36 cellular contexts compared by ENCODE assay signal in genomic region chr3:120502116-120502515, GRCh38. TPM values are rescaled to one million over a fixed set of nuclear protein-coding genes. Genes with fewer than 3 reads are reported as not detected.
"Had no signal": no experiment of that assay in that cellular context is flagged by ENCODE, and none has a peak within 500 bp of the region (broad histone marks: within the 10 kb centered on the region; RNA-seq: fewer than 3 reads in every experiment).

No MANE protein-coding gene starts in this region.

- DNase-seq: activated B cell treated with CpG ODN at 0.5 μM for 24 hours; activated CD4-positive, alpha-beta memory T cell treated with anti-CD3 and anti-CD28 coated beads for 36 hours; activated CD4-positive, alpha-beta T cell treated with anti-CD3 and anti-CD28 coated beads for 4 hours; activated CD4-positive, alpha-beta T cell treated with anti-CD3 and anti-CD28 coated beads, Interleukin-2, amount 10 ng/mL, durations not matched to agents 24 days and 14 days; activated CD4-positive, alpha-beta T cell treated with anti-CD3 and anti-CD28 coated beads, Interleukin-2, amount 50 U/mL, for 1 hour; activated CD4-positive, alpha-beta T cell treated with anti-CD3 and anti-CD28 coated beads, Interleukin-2, amount 50 U/mL, for 4 hours; activated CD4-positive, CD25-positive, alpha-beta regulatory T cell treated with anti-CD3 and anti-CD28 coated beads, Interleukin-2, amount 50 U/mL, for 72 hours; activated CD8-positive, alpha-beta memory T cell treated with anti-CD3 and anti-CD28 coated beads, Interleukin-2, amount 50 U/mL, for 48 hours; activated CD8-positive, alpha-beta T cell treated with anti-CD3 and anti-CD28 coated beads for 36 hours; activated effector memory CD4-positive, alpha-beta T cell treated with Interleukin-2 at 50 U/mL for 16 hours; activated gamma-delta T cell; activated naive CD4-positive, alpha-beta T cell treated with anti-CD3 and anti-CD28 coated beads, Interleukin-2, amount 10 ng/mL, durations not matched to agents 7 days and 5 days; activated naive CD4-positive, alpha-beta T cell treated with Interleukin-2 at 50 U/mL for 16 hours; activated naive CD8-positive, alpha-beta T cell treated with anti-CD3 and anti-CD28 coated beads, Interleukin-2, amount 10 ng/mL, durations not matched to agents 7 days and 5 days; activated naive CD8-positive, alpha-beta T cell treated with anti-CD3 and anti-CD28 coated beads, Interleukin-2, amount 50 U/mL, for 24 hours; activated T-cell treated with anti-CD3 and anti-CD28 coated beads, Interleukin-2, amount 50 U/mL, for 24 hours; activated T-cell treated with anti-CD3 and anti-CD28 coated beads, Interleukin-2, amount 50 U/mL, for 48 hours; amygdala; anterior cingulate cortex; caudate nucleus; cerebellar nuclear complex; T-helper 1 cell; T-helper 2 cell; T-helper 9 cell had no signal

- H3K4me3 ChIP-seq: ascending aorta, cardiac muscle cell had no signal

- H3K27me3 ChIP-seq: ascending aorta, cardiac muscle cell had no signal

- H3K27me3 Mint-ChIP-seq: brain had no signal

- ATAC-seq: activated CD8-positive, alpha-beta T cell treated with anti-CD3 and anti-CD28 coated beads for 36 hours; activated naive CD8-positive, alpha-beta T cell treated with anti-CD3 and anti-CD28 coated beads, Interleukin-2, amount 50 U/mL, for 24 hours had no signal

- H3K36me3 ChIP-seq: ascending aorta, cardiac muscle cell had no signal

- H3K4me1 Mint-ChIP-seq: activated B cell treated with CpG ODN at 0.5 μM for 24 hours; activated CD4-positive, alpha-beta T cell treated with anti-CD3 and anti-CD28 coated beads, Interleukin-2, amount 10 ng/mL, durations not matched to agents 24 days and 14 days; activated naive CD4-positive, alpha-beta T cell treated with anti-CD3 and anti-CD28 coated beads, Interleukin-2, amount 10 ng/mL, durations not matched to agents 7 days and 5 days; activated naive CD4-positive, alpha-beta T cell treated with anti-CD3 and anti-CD28 coated beads, Interleukin-2, amount 50 U/mL, for 24 hours; activated naive CD8-positive, alpha-beta T cell treated with anti-CD3 and anti-CD28 coated beads, Interleukin-2, amount 10 ng/mL, durations not matched to agents 7 days and 5 days; activated naive CD8-positive, alpha-beta T cell treated with anti-CD3 and anti-CD28 coated beads, Interleukin-2, amount 50 U/mL, for 24 hours; central memory CD8-positive, alpha-beta T cell had no signal

- H3K9me3 ChIP-seq: ascending aorta had no signal

- H3K36me3 Mint-ChIP-seq: activated CD4-positive, alpha-beta memory T cell treated with anti-CD3 and anti-CD28 coated beads for 36 hours; activated naive CD4-positive, alpha-beta T cell treated with anti-CD3 and anti-CD28 coated beads, Interleukin-2, amount 10 ng/mL, durations not matched to agents 7 days and 5 days; activated naive CD4-positive, alpha-beta T cell treated with anti-CD3 and anti-CD28 coated beads, Interleukin-2, amount 50 U/mL, for 24 hours; activated naive CD8-positive, alpha-beta T cell; activated naive CD8-positive, alpha-beta T cell treated with anti-CD3 and anti-CD28 coated beads, Interleukin-2, amount 10 ng/mL, durations not matched to agents 7 days and 5 days; brain had no signal

- H3K27ac ChIP-seq: ascending aorta, cardiac muscle cell, VCaP had no signal

- H3K9me3 Mint-ChIP-seq: activated B cell treated with CpG ODN at 0.5 μM for 24 hours; activated CD4-positive, alpha-beta memory T cell treated with anti-CD3 and anti-CD28 coated beads for 36 hours; activated CD4-positive, alpha-beta T cell treated with anti-CD3 and anti-CD28 coated beads, Interleukin-2, amount 10 ng/mL, durations not matched to agents 24 days and 14 days; activated CD8-positive, alpha-beta T cell treated with anti-CD3 and anti-CD28 coated beads for 36 hours; activated naive CD4-positive, alpha-beta T cell treated with anti-CD3 and anti-CD28 coated beads, Interleukin-2, amount 50 U/mL, for 24 hours; activated naive CD8-positive, alpha-beta T cell treated with anti-CD3 and anti-CD28 coated beads, Interleukin-2, amount 10 ng/mL, durations not matched to agents 7 days and 5 days; activated naive CD8-positive, alpha-beta T cell treated with anti-CD3 and anti-CD28 coated beads, Interleukin-2, amount 50 U/mL, for 24 hours; activated T-cell treated with anti-CD3 and anti-CD28 coated beads, Interleukin-2, amount 50 U/mL, for 24 hours; activated T-helper 2 cell treated with anti-CD3 and anti-CD28 coated beads, Interferon-gamma antibody, Interleukin-2, Interleukin-4, amounts not matched to agents 10 μg/mL and 5 μg/mL and 100 μg/mL, durations not matched to agents 14 hours and 24 hours and 36 hours; brain; central memory CD8-positive, alpha-beta T cell; T-helper 1 cell treated with Interleukin-12 subunit alpha and Interleukin-12 subunit beta and Interleukin-4 antibody, amounts not matched to agents 30 μg/mL and 1 μg/mL, for 36 hours; T-helper 2 cell treated with Interferon-gamma antibody and Interleukin-4, amounts not matched to agents 5 μg/mL and 100 μg/mL, for 36 hours had no signal

- FAIRE-seq: bronchial epithelial cell, TTC549 had no signal

- H3K27ac Mint-ChIP-seq: activated B cell treated with CpG ODN at 0.5 μM for 24 hours; activated CD4-positive, alpha-beta memory T cell treated with anti-CD3 and anti-CD28 coated beads for 36 hours; activated CD4-positive, alpha-beta T cell treated with anti-CD3 and anti-CD28 coated beads, Interleukin-2, amount 10 ng/mL, durations not matched to agents 24 days and 14 days; activated CD8-positive, alpha-beta T cell treated with anti-CD3 and anti-CD28 coated beads for 36 hours; activated naive CD4-positive, alpha-beta T cell treated with anti-CD3 and anti-CD28 coated beads, Interleukin-2, amount 10 ng/mL, durations not matched to agents 7 days and 5 days; activated naive CD4-positive, alpha-beta T cell treated with anti-CD3 and anti-CD28 coated beads, Interleukin-2, amount 50 U/mL, for 24 hours; activated naive CD8-positive, alpha-beta T cell; activated naive CD8-positive, alpha-beta T cell treated with anti-CD3 and anti-CD28 coated beads, Interleukin-2, amount 10 ng/mL, durations not matched to agents 7 days and 5 days; activated naive CD8-positive, alpha-beta T cell treated with anti-CD3 and anti-CD28 coated beads, Interleukin-2, amount 50 U/mL, for 24 hours; activated T-cell treated with anti-CD3 and anti-CD28 coated beads, Interleukin-2, amount 50 U/mL, for 24 hours; activated T-helper 2 cell treated with anti-CD3 and anti-CD28 coated beads, Interferon-gamma antibody, Interleukin-2, Interleukin-4, amounts not matched to agents 10 μg/mL and 5 μg/mL and 100 μg/mL, durations not matched to agents 14 hours and 24 hours and 36 hours; T-helper 1 cell treated with Interleukin-12 subunit alpha and Interleukin-12 subunit beta and Interleukin-4 antibody, amounts not matched to agents 30 μg/mL and 1 μg/mL, for 36 hours; T-helper 2 cell treated with Interferon-gamma antibody and Interleukin-4, amounts not matched to agents 5 μg/mL and 100 μg/mL, for 36 hours had no signal

- H3K4me3 Mint-ChIP-seq: activated B cell treated with CpG ODN at 0.5 μM for 24 hours; activated CD4-positive, alpha-beta memory T cell treated with anti-CD3 and anti-CD28 coated beads for 36 hours; activated CD4-positive, alpha-beta T cell treated with anti-CD3 and anti-CD28 coated beads, Interleukin-2, amount 10 ng/mL, durations not matched to agents 24 days and 14 days; activated CD8-positive, alpha-beta T cell treated with anti-CD3 and anti-CD28 coated beads for 36 hours; activated naive CD4-positive, alpha-beta T cell treated with anti-CD3 and anti-CD28 coated beads, Interleukin-2, amount 10 ng/mL, durations not matched to agents 7 days and 5 days; activated naive CD4-positive, alpha-beta T cell treated with anti-CD3 and anti-CD28 coated beads, Interleukin-2, amount 50 U/mL, for 24 hours; activated naive CD8-positive, alpha-beta T cell; activated naive CD8-positive, alpha-beta T cell treated with anti-CD3 and anti-CD28 coated beads, Interleukin-2, amount 10 ng/mL, durations not matched to agents 7 days and 5 days; activated naive CD8-positive, alpha-beta T cell treated with anti-CD3 and anti-CD28 coated beads, Interleukin-2, amount 50 U/mL, for 24 hours; activated T-cell treated with anti-CD3 and anti-CD28 coated beads, Interleukin-2, amount 50 U/mL, for 24 hours; brain; central memory CD8-positive, alpha-beta T cell; T-helper 1 cell treated with Interleukin-12 subunit alpha and Interleukin-12 subunit beta and Interleukin-4 antibody, amounts not matched to agents 30 μg/mL and 1 μg/mL, for 36 hours; T-helper 2 cell treated with Interferon-gamma antibody and Interleukin-4, amounts not matched to agents 5 μg/mL and 100 μg/mL, for 36 hours had no signal

RNA-seq across cellular contexts. Expression of gene FSTL1, which starts 51.3 kb away (rescaled TPM):
- total RNA-seq: activated B cell treated with CpG ODN at 0.5 μM for 24 hours had no signal
